Comparison of ENCODE assay signal across 30 cellular contexts in genomic region chr12:9107542-9107873, GRCh38. TPM values are rescaled to one million over a fixed set of nuclear protein-coding genes. Genes with fewer than 3 reads are reported as not detected.
A peak's percentile ranks its signal among the peaks of the same experiment; 100 is the strongest.
DNase-seq lines count a peak whose midpoint lies in the region; ATAC-seq, FAIRE-seq and TF ChIP-seq lines count a peak whose summit lies in the region.
"Had no signal": no experiment of that assay in that cellular context is flagged by ENCODE, and none has a peak within 500 bp of the region (broad histone marks: within the 10 kb centered on the region; RNA-seq: fewer than 3 reads in every experiment).

No MANE protein-coding gene starts in this region.

- TF ChIP-seq CTCF in heart right ventricle (IDR thresholded peaks at IDR 0.05) (no peak), right atrium auricular region (IDR thresholded peaks at IDR 0.05) (no peak), HepG2 (CRISPR knock-in tag; IDR thresholded peaks at IDR 0.05) (no peak), right lobe of liver (IDR thresholded peaks at IDR 0.05) (no peak)

- CTCF ChIA-PET in HepG2 (lab: Yijun Ruan, JAX; ENCODE audit: low intra/inter-chr PET ratio, low total read pairs), result no interaction called here

- peaks cover 0 to 100% (median 88%) of the 10 kb centered on the region in 9 donors for H3K36me3 ChIP-seq in heart right ventricle
- peaks cover 97% of the 10 kb centered on the region for H3K36me3 ChIP-seq in right atrium auricular region
- H3K36me3 ChIP-seq in HepG2 (replicated peaks in 1 of 2; ENCODE audit: control insufficient read depth in 1 of 2, insufficient read depth in 2 of 2, low read length in 2 of 2), result peaks cover 27 to 76% of the 10 kb centered on the region in 2 experiments
- H3K36me3 ChIP-seq in right lobe of liver, result peaks cover 17 to 99% (median 61%) of the 10 kb centered on the region in 4 donors
- H3K36me3 ChIP-seq: BE2C, BLaER1 had no signal

- no peak overlapping the region for H2AFZ ChIP-seq in HepG2 (ENCODE audit: low read length)

- no peak for TF ChIP-seq EP300 in HepG2 (IDR thresholded peaks at IDR 0.05; ENCODE audit: low read depth in 2 of 2, low read length in 2 of 2)
- no peak for TF ChIP-seq EP300 in HepG2 (CRISPR knock-in tag; IDR thresholded peaks at IDR 0.05; ENCODE audit: borderline replicate concordance)

- H3K27ac ChIP-seq in heart right ventricle (peak overlapping the region in 5 of 10 donors; percentile 19 to 59 (median 23)), right atrium auricular region (no peak overlapping the region), right cardiac atrium (ENCODE audit: low read length) (no peak overlapping the region), HepG2 (ENCODE audit: extremely low read length, insufficient read depth, low read length) (peak overlapping the region; percentile 27), right lobe of liver (no peak overlapping the region)
- H3K27ac ChIP-seq: BLaER1 had no signal

- 55 to 56% methylated on average over 3 of the region's 3 CpGs for WGBS in heart right ventricle, 2 donors
- WGBS in right cardiac atrium, result 66% methylated on average over 3 of the region's 3 CpGs
- 98% methylated on average over 3 of the region's 3 CpGs for WGBS in HepG2 (ENCODE audit: low lambda C conversion rate)
- WGBS in right lobe of liver (ENCODE audit: insufficient coverage, low coverage, low lambda C conversion rate, missing lambda C conversion rate), result 95% methylated on average over 3 of the region's 3 CpGs

- H3K4me3 ChIP-seq in heart right ventricle (no peak overlapping the region), right atrium auricular region (no peak overlapping the region), right cardiac atrium (ENCODE audit: low read length) (no peak overlapping the region), HepG2 (replicated peaks in 1 of 3; ENCODE audit: insufficient read depth in 1 of 3, low read depth in 2 of 3, low read length in 3 of 3) (no peak overlapping the region), right lobe of liver (no peak overlapping the region)
- H3K4me3 ChIP-seq: BLaER1, GM12878 had no signal

- intact Hi-C loops in heart right ventricle (cut with DNase I), result no loop called here
- intact Hi-C loops in left ventricle myocardium superior (cut with micrococcal nuclease), result no loop called here
- intact Hi-C loops in right cardiac atrium (cut with DNase I), result no loop called here
- intact Hi-C loops in HepG2 (cut with micrococcal nuclease; ENCODE audit: unreplicated experiment), result no loop called here
- intact Hi-C loops in right lobe of liver (cut with DNase I), result loop anchor here in 1 of 2 donors (10.0 kb wide), 1 partner anchor 47 kb away; no protein-coding TSS in a partner anchor
- intact Hi-C loops in left colon (cut with DNase I, micrococcal nuclease), result no loop called here

- FAIRE-seq in HepG2 (lab: Jason Lieb, UNC), result no peak
- FAIRE-seq: A204.1, GM12878, GM12892, GM18507 had no signal

- no TSS peak for BruUV-seq in HepG2 (replicated peaks; lab: Mats Ljungman, UMichigan)

- peaks cover 45% of the 10 kb centered on the region for H4K20me1 ChIP-seq in HepG2 (ENCODE audit: insufficient read depth, low read length)
- H4K20me1 ChIP-seq: BLaER1 had no signal

- ATAC-seq in heart right ventricle, result peak in 6 of 8 donors; percentile 37 to 59 (median 49)
- ATAC-seq in left ventricle myocardium superior, result peak; percentile 25
- ATAC-seq in right cardiac atrium, result no peak
- ATAC-seq in HepG2, result peak; percentile 31
- ATAC-seq in right lobe of liver, result peak in 2 of 4 donors; percentile 6 to 8
- ATAC-seq in left colon, result no peak
- ATAC-seq: GM12878 had no signal

- TF ChIP-seq POLR2A in HepG2 (IDR thresholded peaks at IDR 0.05; ENCODE audit: insufficient read depth in 1 of 2, low read depth in 2 of 2, low read length in 2 of 2) (peak; percentile 16 to 62; a peak in 1 of 4 replicates), right lobe of liver (IDR thresholded peaks at IDR 0.05) (peak; percentile 26)

- no peak for DNase-seq in heart right ventricle
- no peak for DNase-seq in right atrium auricular region (ENCODE audit: low spot score)
- no peak for DNase-seq in left ventricle myocardium superior
- no peak for DNase-seq in right cardiac atrium
- DNase-seq in HepG2 (ENCODE audit: low spot score), result no peak
- no peak for DNase-seq in right lobe of liver
- no peak for DNase-seq in left colon
- DNase-seq in SK-N-DZ (ENCODE audit: low spot score), result no peak
- DNase-seq: 8988T; ACHN; BE2C; C1 segment of cervical spinal cord; CD4-positive, alpha-beta memory T cell; CD4-positive, CD25-positive, alpha-beta regulatory T cell; CD8-positive, alpha-beta memory T cell; COR-L47; DMS 273 treated with DMSO at 0.1 percent for 48 hours; DMS153; DMS53; DMS79; DND-41; EL; GDM1 had no signal

- H3K9me3 ChIP-seq in heart right ventricle (no peaks in the 10 kb centered on the region), right atrium auricular region (no peaks in the 10 kb centered on the region), right cardiac atrium (ENCODE audit: control insufficient read depth, low read length) (no peaks in the 10 kb centered on the region), HepG2 (ENCODE audit: low read length) (no peaks in the 10 kb centered on the region), right lobe of liver (no peaks in the 10 kb centered on the region)
- H3K9me3 ChIP-seq: BE2C, BLaER1 had no signal

- no peak overlapping the region for H3K9ac ChIP-seq in HepG2 (ENCODE audit: insufficient read depth, low read depth, low read length)
- H3K9ac ChIP-seq: BLaER1 had no signal

- no peak overlapping the region for H3K4me2 ChIP-seq in HepG2 (ENCODE audit: low read depth, low read length)
- H3K4me2 ChIP-seq: BLaER1 had no signal

- in situ Hi-C loops in HepG2 (cut with HindIII; ENCODE audit: extremely low pct_ligation_motif_present, low pct_unique_long_range_greater_than_20kb), result no loop called here

- H3K4me1 ChIP-seq in heart right ventricle, result peaks cover 0 to 85% (median 22%) of the 10 kb centered on the region in 9 donors
- peaks cover 0 to 5% of the 10 kb centered on the region in 2 donors for H3K4me1 ChIP-seq in right atrium auricular region
- H3K4me1 ChIP-seq in right cardiac atrium (ENCODE audit: control insufficient read depth, insufficient read depth, low read length), result no peaks in the 10 kb centered on the region
- peaks cover 51% of the 10 kb centered on the region for H3K4me1 ChIP-seq in HepG2 (ENCODE audit: insufficient read depth, low read length)
- peaks cover 0 to 5% (median 2%) of the 10 kb centered on the region in 4 donors for H3K4me1 ChIP-seq in right lobe of liver
- H3K4me1 ChIP-seq: BE2C, BLaER1 had no signal

- no peaks in the 10 kb centered on the region for H3K27me3 ChIP-seq in heart right ventricle
- no peaks in the 10 kb centered on the region for H3K27me3 ChIP-seq in right atrium auricular region
- H3K27me3 ChIP-seq in right cardiac atrium (ENCODE audit: control insufficient read depth, insufficient read depth), result no peaks in the 10 kb centered on the region
- H3K27me3 ChIP-seq in HepG2 (ENCODE audit: control insufficient read depth in 1 of 2, insufficient read depth in 2 of 2, low read length in 2 of 2), result no peaks in the 10 kb centered on the region
- no peaks in the 10 kb centered on the region for H3K27me3 ChIP-seq in right lobe of liver
- H3K27me3 ChIP-seq: BE2C, BLaER1 had no signal

- no peak for TF ChIP-seq RAD21 in HepG2 (CRISPR knock-in tag; IDR thresholded peaks at IDR 0.05)

- peaks cover 12% of the 10 kb centered on the region for H3K79me2 ChIP-seq in HepG2 (ENCODE audit: insufficient read depth, low read length)

- POLR2A ChIA-PET in HepG2 (lab: Yijun Ruan, JAX), result interaction anchor here (1.4 kb wide), 1 partner anchor 8 kb away, joined by 7 read pairs; the partner anchor contains the start of gene A2M

TF ChIP-seq in HepG2, 621 proteins besides CTCF, POLR2A, EP300 and RAD21 (continues in another document):
- no peak for TF ChIP-seq ZNF629 (CRISPR knock-in tag; conservative IDR thresholded peaks at IDR 0.05)
- TF ChIP-seq MEIS1 (CRISPR knock-in tag; IDR thresholded peaks at IDR 0.05; ENCODE audit: borderline replicate concordance), result no peak

RNA-seq across cellular contexts. Expression of gene A2M, which starts 8.2 kb away (rescaled TPM):
- total RNA-seq in heart right ventricle, result 1,000 to 10,000 TPM in 1 of 10 donors, 100 to 1,000 TPM in 9; 296 to 1,678 (median 530) TPM
- polyA plus RNA-seq in heart right ventricle, result 100 to 1,000 TPM; 194 to 244 TPM
- total RNA-seq in right atrium auricular region, result 100 to 1,000 TPM; 340 to 683 TPM
- total RNA-seq in left ventricle myocardium superior, result 569 TPM
- 100 to 1,000 TPM; 422 to 604 (median 514) TPM for total RNA-seq in right cardiac atrium
- polyA plus RNA-seq in right cardiac atrium, result 165 TPM
- total RNA-seq in HepG2 (2016; rRNA removed; fragmentation: Illumina TruSeq; extraction: Trizol), result 1,675 and 2,807 TPM in 2 replicates
- 234 and 270 TPM in 2 replicates for total RNA-seq in HepG2 (2016; cell fraction: cytosol; rRNA removed; fragmentation: Illumina TruSeq; extraction: Trizol; ENCODE audit: low read depth)
- total RNA-seq in HepG2 (2016; cell fraction: insoluble cytoplasmic fraction; rRNA removed; fragmentation: Illumina TruSeq; extraction: Trizol), result 1,476 and 2,691 TPM in 2 replicates
- total RNA-seq in HepG2 (2016; cell fraction: membrane; rRNA removed; fragmentation: Illumina TruSeq; extraction: Trizol), result 813 and 957 TPM in 2 replicates
- 2,507 and 2,973 TPM in 2 replicates for total RNA-seq in HepG2 (2016; cell fraction: nucleus; rRNA removed; fragmentation: Illumina TruSeq; extraction: Trizol)
- polyA plus RNA-seq in HepG2 (2011; rRNA removed), result 6,551 and 8,760 TPM in 2 replicates
- 4,485 and 9,624 TPM in 2 replicates for polyA plus RNA-seq in HepG2 (2011; cell fraction: cytosol; rRNA removed)
- polyA plus RNA-seq in HepG2 (2011; cell fraction: nucleus; rRNA removed), result 2,489 and 3,325 TPM in 2 replicates
- 4,336 and 6,335 TPM in 2 replicates for polyA plus RNA-seq in HepG2 (2012)
- 214 and 262 TPM in 2 replicates for polyA plus RNA-seq in HepG2 (2016; cell fraction: cytosol; fragmentation: Illumina TruSeq; extraction: Trizol; ENCODE audit: low read depth)
- polyA plus RNA-seq in HepG2 (2016; cell fraction: insoluble cytoplasmic fraction; fragmentation: Illumina TruSeq; extraction: Trizol; ENCODE audit: low read depth), result 1,149 and 1,250 TPM in 2 replicates
- polyA plus RNA-seq in HepG2 (2016; cell fraction: membrane; fragmentation: Illumina TruSeq; extraction: Trizol; ENCODE audit: low read depth), result 465 and 618 TPM in 2 replicates
- polyA plus RNA-seq in HepG2 (2016; cell fraction: nucleus; fragmentation: Illumina TruSeq; extraction: Trizol; ENCODE audit: insufficient read depth, low read depth), result 2,564 and 2,683 TPM in 2 replicates
- 3.9 and 4,519 TPM in 2 replicates for polyA minus RNA-seq in HepG2 (2011; rRNA and poly(A)+ RNA removed; ENCODE audit: low replicate concordance)
- 3,071 and 7,219 TPM in 2 replicates for polyA minus RNA-seq in HepG2 (2011; cell fraction: cytosol; rRNA and poly(A)+ RNA removed)
- polyA minus RNA-seq in HepG2 (2011; cell fraction: nucleus; rRNA and poly(A)+ RNA removed), result 2,321 and 4,395 TPM in 2 replicates
- total RNA-seq in right lobe of liver, result 1,000 to 10,000 TPM in 5 of 6 experiments, 100 to 1,000 TPM in 1; 978 to 3,352 (median 2,507) TPM
- total RNA-seq in left colon, result 100 to 1,000 TPM in 1 of 2 donors, 10 to 100 TPM in 1; 83.4 to 227 TPM
- polyA plus RNA-seq in SK-N-DZ (2014; cell fraction: cytosol; rRNA removed), result not detected in 2 replicates
- polyA plus RNA-seq in SK-N-DZ (2014; cell fraction: nucleus; rRNA removed), result not detected in 2 replicates
- total RNA-seq: CD4-positive, CD25-positive, alpha-beta regulatory T cell; Daoy; G401 had no signal
- polyA plus RNA-seq: CD4-positive, CD25-positive, alpha-beta regulatory T cell had no signal

Comparison
In these comparisons a context has a peak if more than half of its experiments do, and no peak if none do; other contexts are left out.
1. ATAC-seq: peak in heart right ventricle (6 of 8), left ventricle myocardium superior (single experiment) and HepG2 (single experiment); none in right cardiac atrium (0 of 2) and left colon (single experiment).